In genomic region chrX:143486105-143486504, GRCh38 we compare ENCODE assay signal across 33 cellular contexts. TPM values are rescaled to one million over a fixed set of nuclear protein-coding genes. Genes with fewer than 3 reads are reported as not detected.
"Had no signal": no experiment of that assay in that cellular context is flagged by ENCODE, and none has a peak within 500 bp of the region (broad histone marks: within the 10 kb centered on the region; RNA-seq: fewer than 3 reads in every experiment).

No MANE protein-coding gene starts in this region.

- H3K9me3 Mint-ChIP-seq: stimulated activated memory B cell treated with anti-CD40 and anti-IgM and Interleukin-4, amounts not matched to agents 10 μg/mL and 1 μg/mL and 100 μg/mL, for 72 hours; stimulated activated naive CD8-positive, alpha-beta T cell treated with anti-CD3 and anti-CD28 coated beads, Interleukin-15, amount 100 ng/mL, for 72 hours; stimulated activated naive CD8-positive, alpha-beta T cell treated with anti-CD3 and anti-CD28 coated beads, Interleukin-15, Interleukin-2, amounts not matched to agents 100 ng/mL and 50 ng/mL, for 24 hours had no signal

- H3K27me3 Mint-ChIP-seq: stimulated activated memory B cell treated with anti-CD40 and anti-IgM and Interleukin-4, amounts not matched to agents 10 μg/mL and 1 μg/mL and 100 μg/mL, for 72 hours; stimulated activated naive B cell treated with anti-CD40 and anti-IgM and Interleukin-4, amounts not matched to agents 10 μg/mL and 1 μg/mL and 100 μg/mL, for 72 hours; stimulated activated naive CD8-positive, alpha-beta T cell treated with anti-CD3 and anti-CD28 coated beads, Interleukin-15, amount 100 ng/mL, for 72 hours; stimulated activated naive CD8-positive, alpha-beta T cell treated with anti-CD3 and anti-CD28 coated beads, Interleukin-15, Interleukin-2, amounts not matched to agents 100 ng/mL and 50 ng/mL, for 24 hours; type B pancreatic cell had no signal

- H3K9me3 ChIP-seq: stomach, suprapubic skin, testis, thoracic aorta, thyroid gland, tibial artery, tibial nerve, transverse colon, upper lobe of left lung, upper lobe of right lung, uterus, vagina had no signal

- ATAC-seq: stimulated activated effector memory CD8-positive, alpha-beta T cell treated with anti-CD3 and anti-CD28 coated beads, Interleukin-12 subunit alpha, Interleukin-12 subunit beta, amount 100 ng/mL, for 72 hours; stimulated activated memory B cell treated with anti-CD40 and anti-IgM and Interleukin-4, amounts not matched to agents 10 μg/mL and 1 μg/mL and 100 μg/mL, for 72 hours; stimulated activated naive B cell treated with anti-CD40 and anti-IgM and Interleukin-4, amounts not matched to agents 10 μg/mL and 1 μg/mL and 100 μg/mL, for 72 hours; stimulated activated naive CD8-positive, alpha-beta T cell treated with anti-CD3 and anti-CD28 coated beads, Interleukin-15, amount 100 ng/mL, for 72 hours; stimulated activated naive CD8-positive, alpha-beta T cell treated with anti-CD3 and anti-CD28 coated beads, Interleukin-15, Interleukin-2, amounts not matched to agents 100 U/mL and 50 U/mL, for 24 hours; upper lobe of right lung had no signal

- DNase-seq: stimulated activated CD4-positive, alpha-beta T cell treated with anti-CD3 and anti-CD28 coated beads, Interleukin-2, amount 100 ng/mL, for 48 hours; stimulated activated CD4-positive, alpha-beta T cell treated with anti-CD3 and anti-CD28 coated beads, Interleukin-4, amount 100 ng/mL, for 1 hour; stimulated activated CD4-positive, alpha-beta T cell treated with anti-CD3 and anti-CD28 coated beads, Interleukin-4, amount 100 ng/mL, for 24 hours; stimulated activated CD4-positive, alpha-beta T cell treated with anti-CD3 and anti-CD28 coated beads, Interleukin-4, amount 100 ng/mL, for 4 hours; stimulated activated CD8-positive, alpha-beta memory T cell treated with anti-CD3 and anti-CD28 coated beads, Interleukin-4, amount 100 ng/mL, for 48 hours; stimulated activated naive B cell treated with anti-CD40 and anti-IgM and Interleukin-4, amounts not matched to agents 10 μg/mL and 1 μg/mL and 100 μg/mL, for 72 hours; stimulated activated naive CD4-positive, alpha-beta T cell; stimulated activated naive CD4-positive, alpha-beta T cell treated with Interleukin-2 at 50 U/mL for 16 hours; stimulated activated naive CD8-positive, alpha-beta T cell treated with anti-CD3 and anti-CD28 coated beads, Interleukin-15, amount 100 ng/mL, for 72 hours; stimulated activated naive CD8-positive, alpha-beta T cell treated with anti-CD3 and anti-CD28 coated beads, Interleukin-15, Interleukin-2, amounts not matched to agents 100 U/mL and 50 U/mL, for 24 hours; stomach; substantia nigra; testis; thyroid gland; tibial artery; transverse colon; trophoblast cell; upper lobe of left lung; upper lobe of right lung; uterus had no signal

- H3K4me1 ChIP-seq: stomach, suprapubic skin, testis, thyroid gland, tibial artery, tibial nerve, transverse colon, upper lobe of left lung, upper lobe of right lung, uterus, vagina had no signal

- H3K4me3 ChIP-seq: stomach, suprapubic skin, testis, thoracic aorta, thyroid gland, tibial artery, tibial nerve, transverse colon, upper lobe of left lung, upper lobe of right lung, uterus, vagina had no signal

- H3K4me1 Mint-ChIP-seq: stimulated activated effector memory CD8-positive, alpha-beta T cell treated with anti-CD3 and anti-CD28 coated beads, Interleukin-12 subunit alpha, Interleukin-12 subunit beta, amount 100 ng/mL, for 72 hours; stimulated activated memory B cell treated with anti-CD40 and anti-IgM and Interleukin-4, amounts not matched to agents 10 μg/mL and 1 μg/mL and 100 μg/mL, for 72 hours; stimulated activated naive B cell treated with anti-CD40 and anti-IgM and Interleukin-4, amounts not matched to agents 10 μg/mL and 1 μg/mL and 100 μg/mL, for 72 hours; stimulated activated naive CD8-positive, alpha-beta T cell treated with anti-CD3 and anti-CD28 coated beads, Interleukin-15, amount 100 ng/mL, for 72 hours had no signal

- H3K27ac ChIP-seq: stomach, suprapubic skin, testis, thoracic aorta, thyroid gland, tibial artery, tibial nerve, transverse colon, upper lobe of left lung, upper lobe of right lung, uterus, vagina had no signal

- H3K27me3 ChIP-seq: stomach, suprapubic skin, testis, thyroid gland, tibial artery, tibial nerve, transverse colon, upper lobe of left lung, upper lobe of right lung, uterus, vagina had no signal

- H3K4me3 Mint-ChIP-seq: stimulated activated effector memory CD8-positive, alpha-beta T cell treated with anti-CD3 and anti-CD28 coated beads, Interleukin-12 subunit alpha, Interleukin-12 subunit beta, amount 100 ng/mL, for 72 hours; stimulated activated memory B cell treated with anti-CD40 and anti-IgM and Interleukin-4, amounts not matched to agents 10 μg/mL and 1 μg/mL and 100 μg/mL, for 72 hours; stimulated activated naive B cell treated with anti-CD40 and anti-IgM and Interleukin-4, amounts not matched to agents 10 μg/mL and 1 μg/mL and 100 μg/mL, for 72 hours; stimulated activated naive CD8-positive, alpha-beta T cell treated with anti-CD3 and anti-CD28 coated beads, Interleukin-15, amount 100 ng/mL, for 72 hours; stimulated activated naive CD8-positive, alpha-beta T cell treated with anti-CD3 and anti-CD28 coated beads, Interleukin-15, Interleukin-2, amounts not matched to agents 100 ng/mL and 50 ng/mL, for 24 hours; type B pancreatic cell had no signal

- H3K36me3 ChIP-seq: stomach, suprapubic skin, thoracic aorta, thyroid gland, tibial artery, tibial nerve, transverse colon, upper lobe of left lung, upper lobe of right lung, uterus, vagina had no signal

- H3K27ac Mint-ChIP-seq: stimulated activated effector memory CD8-positive, alpha-beta T cell treated with anti-CD3 and anti-CD28 coated beads, Interleukin-12 subunit alpha, Interleukin-12 subunit beta, amount 100 ng/mL, for 72 hours; stimulated activated memory B cell treated with anti-CD40 and anti-IgM and Interleukin-4, amounts not matched to agents 10 μg/mL and 1 μg/mL and 100 μg/mL, for 72 hours; stimulated activated naive B cell treated with anti-CD40 and anti-IgM and Interleukin-4, amounts not matched to agents 10 μg/mL and 1 μg/mL and 100 μg/mL, for 72 hours; stimulated activated naive CD8-positive, alpha-beta T cell treated with anti-CD3 and anti-CD28 coated beads, Interleukin-15, amount 100 ng/mL, for 72 hours; stimulated activated naive CD8-positive, alpha-beta T cell treated with anti-CD3 and anti-CD28 coated beads, Interleukin-15, Interleukin-2, amounts not matched to agents 100 ng/mL and 50 ng/mL, for 24 hours; type B pancreatic cell had no signal

- H3K36me3 Mint-ChIP-seq: stimulated activated effector memory CD8-positive, alpha-beta T cell treated with anti-CD3 and anti-CD28 coated beads, Interleukin-12 subunit alpha, Interleukin-12 subunit beta, amount 100 ng/mL, for 72 hours; stimulated activated memory B cell treated with anti-CD40 and anti-IgM and Interleukin-4, amounts not matched to agents 10 μg/mL and 1 μg/mL and 100 μg/mL, for 72 hours; stimulated activated naive B cell treated with anti-CD40 and anti-IgM and Interleukin-4, amounts not matched to agents 10 μg/mL and 1 μg/mL and 100 μg/mL, for 72 hours; type B pancreatic cell had no signal

- FAIRE-seq: urothelium cell line had no signal

RNA-seq across cellular contexts. Expression of gene SPANXN3, which starts 31.2 kb away (rescaled TPM):
- total RNA-seq: stomach, subcutaneous adipose tissue, suprapubic skin, temporal lobe, thoracic aorta, thyroid gland, tibial nerve, transverse colon, upper lobe of left lung, upper lobe of right lung, ureter, urinary bladder, uterus, vagina had no signal
- polyA plus RNA-seq: stomach, urinary bladder had no signal
